ENCODE assay signal across 1 cellular context in genomic region chr16:46688657-46689491, GRCh38.
A peak's percentile ranks its signal among the peaks of the same experiment; 100 is the strongest.
TF ChIP-seq lines count a peak whose summit lies in the region.

Gene VPS35 (minus strand): TSS chr16:46689178. CDS start chr16:46689133, 45 bp downstream.

TF ChIP-seq in HepG2, 621 proteins besides CTCF, POLR2A, EP300 and RAD21 (continued from another document and continues in another):
- TF ChIP-seq ZBTB4 (CRISPR knock-in tag; IDR thresholded peaks at IDR 0.05; ENCODE audit: borderline replicate concordance) (peak; percentile 86), ZMYM4 (CRISPR knock-in tag; IDR thresholded peaks at IDR 0.05) (peak; percentile 84), ZHX1 (CRISPR knock-in tag; IDR thresholded peaks at IDR 0.05; ENCODE audit: low read depth) (no peak; the same call in 1 of the 2 replicates), TBX3 (IDR thresholded peaks at IDR 0.05; ENCODE audit: borderline replicate concordance) (no peak), TFDP2 (CRISPR knock-in tag; IDR thresholded peaks at IDR 0.05) (no peak), ZNF274 (CRISPR knock-in tag; IDR thresholded peaks at IDR 0.05) (peak; percentile 66), HMGXB3 (CRISPR knock-in tag; IDR thresholded peaks at IDR 0.05; ENCODE audit: borderline replicate concordance) (0 out of 2 replicates have a peak, but pooled peaks have one; percentile 83), PPARG (CRISPR knock-in tag; conservative IDR thresholded peaks at IDR 0.05) (no peak), UBTF (CRISPR knock-in tag; IDR thresholded peaks at IDR 0.05) (peak; percentile 78), ZBTB40 (IDR thresholded peaks at IDR 0.05) (no peak), ZBTB40 (CRISPR knock-in tag; IDR thresholded peaks at IDR 0.05) (peak; percentile 77), ZNF30 (CRISPR knock-in tag; IDR thresholded peaks at IDR 0.05) (no peak), ZZZ3 (CRISPR knock-in tag; IDR thresholded peaks at IDR 0.05; ENCODE audit: borderline replicate concordance) (no peak), REL (CRISPR knock-in tag; conservative IDR thresholded peaks at IDR 0.05) (no peak; the same call in 1 of the 2 replicates), ZNF891 (CRISPR knock-in tag; IDR thresholded peaks at IDR 0.05) (peak; percentile 80), ZFAT (CRISPR knock-in tag; conservative IDR thresholded peaks at IDR 0.05) (0 out of 2 replicates have a peak, but pooled peaks have one; percentile 24), ZFP36L2 (CRISPR knock-in tag; IDR thresholded peaks at IDR 0.05) (no peak), ZNF563 (CRISPR knock-in tag; IDR thresholded peaks at IDR 0.05) (peak; percentile 76), FOSL1 (CRISPR knock-in tag; IDR thresholded peaks at IDR 0.05; ENCODE audit: borderline replicate concordance) (no peak; the same call in 1 of the 2 replicates), PHF8 (CRISPR knock-in tag; IDR thresholded peaks at IDR 0.05) (peak; percentile 97), ATF3 (CRISPR knock-in tag; IDR thresholded peaks at IDR 0.05) (no peak), ZNF652 (CRISPR knock-in tag; IDR thresholded peaks at IDR 0.05; ENCODE audit: borderline replicate concordance, low read depth) (no peak), FUBP1 (CRISPR knock-in tag; IDR thresholded peaks at IDR 0.05; ENCODE audit: borderline replicate concordance) (no peak), ARNT2 (CRISPR knock-in tag; IDR thresholded peaks at IDR 0.05; ENCODE audit: low read depth) (peak; percentile 68; the same call in 1 of the 2 replicates)
